In genomic region chr4:55545681-55546632, GRCh38 we compare ENCODE assay signal across 8 cellular contexts. TPM values are rescaled to one million over a fixed set of nuclear protein-coding genes. Genes with fewer than 3 reads are reported as not detected.
DNase-seq lines count a peak whose midpoint lies in the region; ATAC-seq, FAIRE-seq and TF ChIP-seq lines count a peak whose summit lies in the region.

No MANE protein-coding gene starts in this region.

- peak; percentile 46 for ATAC-seq in HG02678 (IDR thresholded peaks at IDR 0.05; ENCODE audit: unreplicated experiment)
- peak; percentile 79 for ATAC-seq in left ventricle myocardium superior
- peak; percentile 65 to 77 (median 72) for ATAC-seq in psoas muscle

- peak overlapping the region; percentile 96 for H3K27ac ChIP-seq in psoas muscle

- no peaks in the 10 kb centered on the region for H3K27me3 ChIP-seq in psoas muscle (ENCODE audit: insufficient read depth in 3 of 3, low read length in 2 of 3)

- peaks cover 18% of the 10 kb centered on the region for H3K4me1 ChIP-seq in psoas muscle

- no peaks in the 10 kb centered on the region for H3K9me3 ChIP-seq in psoas muscle

- intact Hi-C loops in left ventricle myocardium superior (cut with micrococcal nuclease): no loop called here
- intact Hi-C loops in psoas muscle (cut with DNase I): loop anchor here (2.0 to 10.0 kb wide), 5 partner anchors 109 to 306 kb away; partner anchors contain the start of genes EXOC1 (in 1 of the 2), SRD5A3 (in 1 of the 2) and TMEM165 (in 1 of the 2)

- TF ChIP-seq CTCF in GM12875 (IDR thresholded peaks at IDR 0.05; ENCODE audit: borderline replicate concordance, insufficient read depth, low read depth, low read length) (no peak), psoas muscle (IDR thresholded peaks at IDR 0.05) (no peak)

- peak; percentile 67 for DNase-seq in NCI-H1436 (lab: John Stamatoyannopoulos, UW)
- DNase-seq in T-helper 1 cell: peak; percentile 46 to 63 (median 59)
- peak; percentile 47 for DNase-seq in amniotic stem cell (lab: John Stamatoyannopoulos, UW)
- DNase-seq in left ventricle myocardium superior: peak; percentile 92
- peak; percentile 84 to 92 for DNase-seq in psoas muscle
- peak; percentile 70 for DNase-seq in urothelium cell line (ENCODE audit: low spot score)

- peak overlapping the region; percentile 91 for H3K4me3 ChIP-seq in GM12875 (ENCODE audit: low read depth, low read length)
- H3K4me3 ChIP-seq in psoas muscle: peak overlapping the region; percentile 97

- 0% methylated on average over 56 to 95 of the region's 95 CpGs for WGBS in psoas muscle, 3 donors

- no peak for FAIRE-seq in urothelium cell line (lab: Jason Lieb, UNC)

- no peaks in the 10 kb centered on the region for H3K36me3 ChIP-seq in psoas muscle (ENCODE audit: insufficient read depth in 1 of 2, low read depth in 1 of 2)

RNA-seq across cellular contexts. Expression of gene CLOCK, which starts 0.8 kb away (rescaled TPM):
- 37.4 TPM for total RNA-seq in left ventricle myocardium superior
- total RNA-seq in psoas muscle: 10 to 100 TPM; 21.8 to 54.1 (median 31.5) TPM
- polyA plus RNA-seq in psoas muscle: 10 to 100 TPM in 1 of 3 donors, 1 to 10 TPM in 2; 5.9 to 23.5 (median 7.2) TPM

RNA-seq across cellular contexts. Expression of gene PDCL2, which starts 46.1 kb away (rescaled TPM):
- total RNA-seq in left ventricle myocardium superior (not detected), psoas muscle (not detected)
- not detected for polyA plus RNA-seq in psoas muscle

Comparison
In these comparisons a context has a peak if more than half of its experiments do, and no peak if none do; other contexts are left out.
1. Peak in every context shown above with its lines: DNase-seq, ATAC-seq, H3K4me3 ChIP-seq and H3K27ac ChIP-seq.